In genomic region chr18:808086-808485, GRCh38 we compare ENCODE assay signal across 9 cellular contexts. TPM values are rescaled to one million over a fixed set of nuclear protein-coding genes. Genes with fewer than 3 reads are reported as not detected.
A peak's percentile ranks its signal among the peaks of the same experiment; 100 is the strongest.
DNase-seq lines count a peak whose midpoint lies in the region; ATAC-seq and TF ChIP-seq lines count a peak whose summit lies in the region.
"Had no signal": no experiment of that assay in that cellular context is flagged by ENCODE, and none has a peak within 500 bp of the region (broad histone marks: within the 10 kb centered on the region; RNA-seq: fewer than 3 reads in every experiment).

No MANE protein-coding gene starts in this region.

- TF ChIP-seq CTCF in cardiac muscle cell (IDR thresholded peaks at IDR 0.05; ENCODE audit: low read depth, low read length) (no peak), transverse colon (IDR thresholded peaks at IDR 0.05) (no peak), upper lobe of right lung (IDR thresholded peaks at IDR 0.05) (no peak)

- H3K27me3 ChIP-seq in cardiac muscle cell: no peaks in the 10 kb centered on the region
- no peaks in the 10 kb centered on the region for H3K27me3 ChIP-seq in transverse colon
- H3K27me3 ChIP-seq in upper lobe of right lung: no peaks in the 10 kb centered on the region

- TF ChIP-seq POLR2A in transverse colon (IDR thresholded peaks at IDR 0.05): no peak

- H3K36me3 ChIP-seq in cardiac muscle cell (no peaks in the 10 kb centered on the region), transverse colon (no peaks in the 10 kb centered on the region), upper lobe of right lung (no peaks in the 10 kb centered on the region)

- ATAC-seq in Right ventricle myocardium inferior (no peak), upper lobe of right lung (no peak)

- peaks cover 15% of the 10 kb centered on the region for H3K4me1 ChIP-seq in cardiac muscle cell (ENCODE audit: low read depth)
- H3K4me1 ChIP-seq in transverse colon: peaks cover 4 to 60% (median 22%) of the 10 kb centered on the region in 4 donors
- H3K4me1 ChIP-seq in upper lobe of right lung: peaks cover 22% of the 10 kb centered on the region

- H3K9me3 ChIP-seq in cardiac muscle cell (ENCODE audit: low read depth) (no peaks in the 10 kb centered on the region), transverse colon (no peaks in the 10 kb centered on the region), upper lobe of right lung (no peaks in the 10 kb centered on the region)

- peak; percentile 15 to 45 for DNase-seq in cardiac muscle cell (ENCODE audit: low read depth in 1 of 2, low spot score in 1 of 2)
- DNase-seq in Right ventricle myocardium inferior (ENCODE audit: missing footprints): no peak
- DNase-seq in SHP77 (lab: John Stamatoyannopoulos, UW): peak; percentile 31 to 38
- DNase-seq in globus pallidus (ENCODE audit: low spot score): peak; percentile 30
- no peak for DNase-seq in transverse colon
- no peak for DNase-seq in T1000 (lab: John Stamatoyannopoulos, UW)
- DNase-seq in NCI-H187 (lab: John Stamatoyannopoulos, UW): no peak
- DNase-seq in upper lobe of right lung: no peak
- DNase-seq: glutamatergic neuron had no signal

- 13 to 49% methylated on average over 1 to 5 of the region's 5 CpGs for WGBS in transverse colon (ENCODE audit: low coverage in 1 of 2), 2 donors

- intact Hi-C loops in Right ventricle myocardium inferior (cut with DNase I): no loop called here
- intact Hi-C loops in transverse colon (cut with DNase I; ENCODE audit: low total_unique reads): no loop called here
- intact Hi-C loops in upper lobe of right lung (cut with DNase I): loop anchor here (10.0 kb wide), 1 partner anchor 63 kb away; no protein-coding TSS in a partner anchor

- H3K4me3 ChIP-seq in cardiac muscle cell (no peak overlapping the region), transverse colon (no peak overlapping the region), upper lobe of right lung (no peak overlapping the region)

- TF ChIP-seq EP300 in transverse colon (IDR thresholded peaks at IDR 0.05; ENCODE audit: low read depth): no peak

- in situ Hi-C loops in transverse colon (cut with MboI; ENCODE audit: low pct_ligation_motif_present in 1 of 4, low pct_unique_long_range_greater_than_20kb in 1 of 4, low sequenced_read_pairs in 3 of 4): no loop called here

- H3K27ac ChIP-seq in cardiac muscle cell: peak overlapping the region; percentile 54
- peak overlapping the region in 3 of 4 donors; percentile 4 to 24 (median 12) for H3K27ac ChIP-seq in transverse colon
- no peak overlapping the region for H3K27ac ChIP-seq in upper lobe of right lung

RNA-seq across cellular contexts. Expression of gene YES1, which starts 4.0 kb away (rescaled TPM):
- total RNA-seq in cardiac muscle cell (96.0 and 124 TPM in 2 replicates), Right ventricle myocardium inferior (23.5 TPM), transverse colon (100 to 1,000 TPM in 2 of 4 donors, 10 to 100 TPM in 2; 49.4 to 128 (median 96.0) TPM), upper lobe of right lung (56.0 TPM)
- 18.5 and 20.6 TPM in 2 replicates for polyA plus RNA-seq in cardiac muscle cell

Comparison
In these comparisons a context has a peak if more than half of its experiments do, and no peak if none do; other contexts are left out.
1. DNase-seq: peak in cardiac muscle cell (2 of 2), SHP77 (2 of 2) and globus pallidus (single experiment); none in Right ventricle myocardium inferior (single experiment), transverse colon (single experiment), T1000 (single experiment), NCI-H187 (0 of 2) and upper lobe of right lung (single experiment).